Comparison of ENCODE assay signal across 34 cellular contexts in the genomic region with DNA sequence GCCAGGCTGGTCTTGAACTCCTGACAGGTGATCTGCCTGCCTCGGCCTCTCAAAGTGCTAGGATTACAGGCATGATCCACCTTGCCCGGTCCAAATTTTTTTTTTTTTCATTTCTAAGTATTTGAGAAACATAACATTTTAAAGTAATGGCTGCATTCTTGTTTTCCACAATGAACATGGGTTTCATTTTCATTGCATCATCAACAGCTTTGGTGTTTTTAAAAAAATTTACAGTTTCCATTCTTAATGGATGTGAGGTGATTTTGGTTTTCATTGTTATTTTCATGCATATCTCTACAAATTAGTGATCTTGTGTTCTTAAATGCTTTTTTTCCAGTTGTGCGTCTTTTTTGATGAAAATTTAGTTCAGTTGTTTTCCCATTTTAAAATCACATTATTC.
"Had no signal": no experiment of that assay in that cellular context is flagged by ENCODE, and none has a peak within 500 bp of the region (broad histone marks: within the 10 kb centered on the region; RNA-seq: fewer than 3 reads in every experiment).

No MANE protein-coding gene starts in this region.

- H3K27me3 ChIP-seq: MG63 had no signal

- H3K4me3 ChIP-seq: MG63 had no signal

- H3K4me2 ChIP-seq: KMS-11 had no signal

- H3K27ac ChIP-seq: KMS-11 had no signal

- H3K9ac ChIP-seq: KMS-11 had no signal

- DNase-seq: Karpas-422, Kasumi-1, KG1, MG63, MM.1S, MV-4-11, NCI-H1048, NCI-H1092, NCI-H1092 treated with DMSO at 0.1 percent for 48 hours, NCI-H1105, NCI-H1105 treated with DMSO at 0.1 percent for 48 hours, NCI-H1417, NCI-H1417 treated with DMSO at 0.1 percent for 48 hours, NCI-H1436, NCI-H1436 treated with DMSO at 0.1 percent for 48 hours, NCI-H146, NCI-H1694, NCI-H1694 treated with DMSO at 0.1 percent for 48 hours, NCI-H187, NCI-H187 treated with DMSO at 0.1 percent for 48 hours, NCI-H1930, NCI-H2029, NCI-H2029 treated with DMSO at 0.1 percent for 48 hours, NCI-H2081, NCI-H2081 treated with DMSO at 0.1 percent for 48 hours, NCI-H2107, NCI-H2171, NCI-H2171 treated with DMSO at 0.1 percent for 48 hours, NCI-H2227 treated with DMSO at 0.1 percent for 48 hours, NCI-H226, NCI-H345, NCI-H446, NCI-H510A had no signal
